8 cellular contexts compared by ENCODE assay signal in the genomic region with DNA sequence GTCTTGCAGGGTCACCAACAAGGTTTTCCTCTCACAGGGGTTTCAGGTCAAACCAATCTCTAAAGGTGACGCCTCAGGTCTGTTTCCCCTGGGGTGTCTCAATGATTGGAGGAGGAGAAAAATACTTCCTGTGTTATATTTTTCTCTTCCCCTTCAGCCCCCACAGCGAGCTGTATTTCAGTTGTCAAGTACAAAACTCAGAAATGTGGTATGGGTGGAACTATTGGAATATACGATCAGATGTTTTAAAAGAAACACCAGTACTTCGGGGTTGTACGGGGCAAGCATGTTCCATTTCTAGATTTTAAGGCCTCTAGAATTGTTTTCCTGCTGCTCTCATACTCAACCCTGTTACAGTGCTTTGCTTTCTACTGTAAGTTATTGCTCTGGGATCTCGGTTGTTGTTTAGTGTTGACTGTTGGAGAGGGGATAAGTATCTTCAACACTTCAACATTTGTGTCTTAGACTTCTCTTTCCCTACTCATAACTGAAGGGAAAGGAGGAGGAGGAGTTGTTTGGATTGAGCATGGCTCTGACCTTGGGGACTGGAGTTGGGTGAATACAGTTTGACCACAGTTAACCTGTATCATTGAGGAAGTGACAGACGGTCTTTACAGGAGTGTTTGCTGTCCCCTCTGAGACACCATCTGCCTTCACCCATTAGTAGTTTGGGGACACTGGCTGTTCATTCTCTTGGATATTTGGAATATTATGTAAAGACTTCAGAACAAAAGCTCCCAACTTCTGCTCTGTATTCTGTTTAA. TPM values are rescaled to one million over a fixed set of nuclear protein-coding genes. Genes with fewer than 3 reads are reported as not detected.
DNase-seq lines count a peak whose midpoint lies in the region; ATAC-seq, FAIRE-seq and TF ChIP-seq lines count a peak whose summit lies in the region.

No MANE protein-coding gene starts in this region.

- ATAC-seq in CD4-positive, CD25-positive, alpha-beta regulatory T cell (ENCODE audit: low read depth in 2 of 2) = peak in 1 of 2 donors; percentile 15
- peak; percentile 35 for ATAC-seq in GM21723 (IDR thresholded peaks at IDR 0.05; ENCODE audit: unreplicated experiment)
- no peak for ATAC-seq in GM19395 (IDR thresholded peaks at IDR 0.05; ENCODE audit: unreplicated experiment)
- no peak for ATAC-seq in HG02588 (IDR thresholded peaks at IDR 0.05; ENCODE audit: unreplicated experiment)

- H3K4me1 Mint-ChIP-seq in CD4-positive, CD25-positive, alpha-beta regulatory T cell = peaks cover 17 to 58% (median 42%) of the 10 kb centered on the region in 4 donors
- peaks cover 31% of the 10 kb centered on the region for H3K4me1 Mint-ChIP-seq in T-helper 2 cell treated with Interferon-gamma antibody and Interleukin-4, amounts not matched to agents 5 μg/mL and 100 μg/mL, for 36 hours (ENCODE audit: low read depth)

- peaks cover 35% of the 10 kb centered on the region for H3K4me1 ChIP-seq in CD4-positive, CD25-positive, alpha-beta regulatory T cell (ENCODE audit: control insufficient read depth, insufficient read depth, low read length, poor library complexity, severe bottlenecking)
- peaks cover 21 to 32% of the 10 kb centered on the region in 2 donors for H3K4me1 ChIP-seq in small intestine (ENCODE audit: control insufficient read depth in 2 of 2, insufficient read depth in 1 of 2, low read depth in 1 of 2, low read length in 1 of 2)

- FAIRE-seq in small intestine (lab: Jason Lieb, UNC) = no peak

- H3K27ac Mint-ChIP-seq in CD4-positive, CD25-positive, alpha-beta regulatory T cell = peak overlapping the region; percentile 98 to 99 (median 99)
- H3K27ac Mint-ChIP-seq in T-helper 2 cell treated with Interferon-gamma antibody and Interleukin-4, amounts not matched to agents 5 μg/mL and 100 μg/mL, for 36 hours = peak overlapping the region; percentile 98

- TF ChIP-seq CTCF in foreskin fibroblast (IDR thresholded peaks at IDR 0.05; ENCODE audit: low read depth, low read length) = no peak

- H3K27me3 Mint-ChIP-seq in CD4-positive, CD25-positive, alpha-beta regulatory T cell = peaks cover 5% of the 10 kb centered on the region
- peaks cover 6% of the 10 kb centered on the region for H3K27me3 Mint-ChIP-seq in T-helper 2 cell treated with Interferon-gamma antibody and Interleukin-4, amounts not matched to agents 5 μg/mL and 100 μg/mL, for 36 hours (ENCODE audit: low read depth)

- 1 to 3% (median 2%) methylated on average over 7 of the region's 7 CpGs for WGBS in small intestine, 3 donors

- H3K36me3 ChIP-seq in CD4-positive, CD25-positive, alpha-beta regulatory T cell (ENCODE audit: control insufficient read depth, insufficient read depth, low read length) = peaks cover 2% of the 10 kb centered on the region
- H3K36me3 ChIP-seq in small intestine (ENCODE audit: control insufficient read depth in 2 of 2, insufficient read depth in 2 of 2, low read length in 2 of 2) = no peaks in the 10 kb centered on the region

- H3K36me3 Mint-ChIP-seq in CD4-positive, CD25-positive, alpha-beta regulatory T cell = no peaks in the 10 kb centered on the region
- H3K36me3 Mint-ChIP-seq in T-helper 2 cell treated with Interferon-gamma antibody and Interleukin-4, amounts not matched to agents 5 μg/mL and 100 μg/mL, for 36 hours (ENCODE audit: low read depth) = peaks cover 5% of the 10 kb centered on the region

- no peaks in the 10 kb centered on the region for H3K27me3 ChIP-seq in CD4-positive, CD25-positive, alpha-beta regulatory T cell (ENCODE audit: control insufficient read depth, insufficient read depth, low read length)
- no peaks in the 10 kb centered on the region for H3K27me3 ChIP-seq in small intestine (ENCODE audit: control insufficient read depth in 2 of 2, insufficient read depth in 2 of 2, low read length in 2 of 2)

- H3K4me3 ChIP-seq in CD4-positive, CD25-positive, alpha-beta regulatory T cell (ENCODE audit: low read depth, low read length) = peak overlapping the region; percentile 84
- H3K4me3 ChIP-seq in foreskin fibroblast (ENCODE audit: low read depth in 1 of 2, low read length in 2 of 2) = peak overlapping the region; percentile 64 to 93
- H3K4me3 ChIP-seq in small intestine (ENCODE audit: low read depth in 1 of 2, low read length in 2 of 2) = peak overlapping the region; percentile 97

- DNase-seq in CD4-positive, CD25-positive, alpha-beta regulatory T cell = peak; percentile 11 to 73 (median 40)
- DNase-seq in T-helper 2 cell treated with Interferon-gamma antibody and Interleukin-4, amounts not matched to agents 5 μg/mL and 100 μg/mL, for 36 hours (ENCODE audit: low spot score) = no peak
- DNase-seq in foreskin fibroblast = no peak
- peak; percentile 46 for DNase-seq in small intestine
- no peak for DNase-seq in globus pallidus (ENCODE audit: low spot score)

- H3K9me3 ChIP-seq in CD4-positive, CD25-positive, alpha-beta regulatory T cell (ENCODE audit: control insufficient read depth in 2 of 2, low read length in 2 of 2) = no peaks in the 10 kb centered on the region
- H3K9me3 ChIP-seq in small intestine (ENCODE audit: control insufficient read depth, low read depth) = no peaks in the 10 kb centered on the region

- peak overlapping the region; percentile 83 for H3K27ac ChIP-seq in CD4-positive, CD25-positive, alpha-beta regulatory T cell (ENCODE audit: insufficient read depth, low read length, poor library complexity, severe bottlenecking)
- H3K27ac ChIP-seq in small intestine (ENCODE audit: low read depth in 1 of 2, low read length in 1 of 2) = peak overlapping the region; percentile 91 to 98

- H3K4me3 Mint-ChIP-seq in CD4-positive, CD25-positive, alpha-beta regulatory T cell = peak overlapping the region; percentile 97 to 100 (median 100)
- peak overlapping the region; percentile 99 for H3K4me3 Mint-ChIP-seq in T-helper 2 cell treated with Interferon-gamma antibody and Interleukin-4, amounts not matched to agents 5 μg/mL and 100 μg/mL, for 36 hours

- H3K9me3 Mint-ChIP-seq in CD4-positive, CD25-positive, alpha-beta regulatory T cell = peaks cover 0 to 2% (median 0%) of the 10 kb centered on the region in 7 donors
- no peaks in the 10 kb centered on the region for H3K9me3 Mint-ChIP-seq in T-helper 2 cell treated with Interferon-gamma antibody and Interleukin-4, amounts not matched to agents 5 μg/mL and 100 μg/mL, for 36 hours

RNA-seq across cellular contexts. Expression of a gene that starts 2.0 kb away (rescaled TPM):
- 167 TPM for total RNA-seq in CD4-positive, CD25-positive, alpha-beta regulatory T cell
- 1 to 10 TPM; 2.4 to 3.8 (median 2.9) TPM for polyA plus RNA-seq in CD4-positive, CD25-positive, alpha-beta regulatory T cell
- polyA plus RNA-seq in small intestine = 10 to 100 TPM; 56.4 to 93.5 (median 85.0) TPM

RNA-seq across cellular contexts. Expression of a gene that starts 51.3 kb away (rescaled TPM):
- 0.67 TPM for total RNA-seq in CD4-positive, CD25-positive, alpha-beta regulatory T cell
- polyA plus RNA-seq in CD4-positive, CD25-positive, alpha-beta regulatory T cell = under 1 TPM in 1 of 4 donors, not detected in 3; 0.32 TPM
- polyA plus RNA-seq in small intestine = 1 to 10 TPM in 1 of 3 donors, under 1 TPM in 2; 0.45 to 1.7 (median 0.54) TPM

Comparison
In these comparisons a context has a peak if more than half of its experiments do, and no peak if none do; other contexts are left out.
1. DNase-seq: peak in CD4-positive, CD25-positive, alpha-beta regulatory T cell (3 of 3) and small intestine (single experiment); none in T-helper 2 cell treated with Interferon-gamma antibody and Interleukin-4, amounts not matched to agents 5 μg/mL and 100 μg/mL, for 36 hours (single experiment), foreskin fibroblast (0 of 2) and globus pallidus (single experiment).
2. RNA of a gene that starts 2.0 kb away (polyA plus RNA-seq): 56.4 to 93.5 TPM in small intestine; 2.4 to 3.8 TPM in CD4-positive, CD25-positive, alpha-beta regulatory T cell; every median in the first group is over 10 times any median in the second.
3. Peak in every context shown above with its lines, with median percentiles within 50 percentile points of each other: H3K4me3 ChIP-seq.